In the genomic region with DNA sequence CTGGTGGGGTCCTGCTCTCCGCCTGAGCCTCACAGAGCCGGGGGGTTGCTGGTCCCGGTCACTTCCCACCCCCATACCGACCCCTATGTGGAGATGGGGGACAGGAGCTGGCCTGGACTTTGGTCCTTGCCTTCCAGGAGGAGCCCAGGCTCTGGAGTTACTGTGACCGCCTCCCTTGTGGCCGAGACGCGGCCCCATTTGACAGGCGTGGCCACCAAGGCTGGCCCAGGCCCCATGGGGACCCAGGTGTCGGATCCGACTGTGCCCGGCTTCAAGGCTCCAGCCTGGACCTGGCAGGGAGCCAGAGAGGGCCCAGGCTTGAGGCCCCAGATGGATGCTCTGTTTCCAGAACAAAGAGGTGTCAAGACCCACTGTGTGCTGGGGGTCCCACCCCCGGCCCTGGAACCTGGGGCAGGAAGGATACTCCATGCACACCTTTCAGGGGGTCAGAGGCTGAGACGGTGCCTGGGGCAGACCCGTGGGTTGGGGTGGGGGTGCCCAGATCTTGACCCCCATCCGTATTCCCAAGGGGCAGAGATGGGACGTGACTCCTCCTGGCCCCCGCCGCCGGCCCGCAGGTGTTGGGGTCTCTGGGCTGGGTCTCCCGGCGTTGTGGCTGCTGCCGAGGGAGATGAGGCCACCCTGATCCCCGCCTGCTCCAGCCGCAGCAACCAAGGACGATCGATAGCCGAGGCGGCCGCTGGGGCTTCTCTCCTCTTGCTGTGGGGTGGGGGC, we compare ENCODE assay signal across 19 cellular contexts. TPM values are rescaled to one million over a fixed set of nuclear protein-coding genes. Genes with fewer than 3 reads are reported as not detected.
A peak's percentile ranks its signal among the peaks of the same experiment; 100 is the strongest.
DNase-seq lines count a peak whose midpoint lies in the region; ATAC-seq and TF ChIP-seq lines count a peak whose summit lies in the region.
"Had no signal": no experiment of that assay in that cellular context is flagged by ENCODE, and none has a peak within 500 bp of the region (broad histone marks: within the 10 kb centered on the region; RNA-seq: fewer than 3 reads in every experiment).

No MANE protein-coding gene starts in this region.

- H3K4me1 ChIP-seq in osteoblast (ENCODE audit: insufficient read depth, low read length) = no peaks in the 10 kb centered on the region

- H3K36me3 ChIP-seq in H7 (replicated peaks; ENCODE audit: control insufficient read depth, insufficient read depth, low read length) = no peaks in the 10 kb centered on the region
- no peaks in the 10 kb centered on the region for H3K36me3 ChIP-seq in osteoblast (ENCODE audit: insufficient read depth, low read length)

- ATAC-seq in SK-N-SH treated with all-trans-retinoic acid at 6 μM for 48 hours = peak; percentile 52
- no peak for ATAC-seq in GM21723 (IDR thresholded peaks at IDR 0.05; ENCODE audit: unreplicated experiment)
- ATAC-seq: GM12878 had no signal

- no peak overlapping the region for H2AFZ ChIP-seq in osteoblast (ENCODE audit: low read length)

- no peak for TF ChIP-seq CTCF in osteoblast (IDR thresholded peaks at IDR 0.05; ENCODE audit: extremely low read depth, low read depth, low read length)

- no peaks in the 10 kb centered on the region for H4K20me1 ChIP-seq in osteoblast (ENCODE audit: insufficient read depth, low read length)

- H3K4me2 ChIP-seq in osteoblast (ENCODE audit: insufficient read depth, low read length) = no peak overlapping the region

- H3K4me3 ChIP-seq in H7 (ENCODE audit: insufficient read depth, low read depth, low read length) (no peak overlapping the region), osteoblast (ENCODE audit: insufficient read depth, low read length) (no peak overlapping the region)
- H3K4me3 ChIP-seq: GM12878 had no signal

- no peak overlapping the region for H3K27ac ChIP-seq in osteoblast (ENCODE audit: low read depth, low read length)

- no peaks in the 10 kb centered on the region for H3K79me2 ChIP-seq in osteoblast (ENCODE audit: insufficient read depth, low read length)

- DNase-seq in COLO668 (lab: John Stamatoyannopoulos, UW; ENCODE audit: unreplicated experiment) (peak; percentile 6), H7 (peak; percentile 62), osteoblast (ENCODE audit: insufficient read length, low spot score, missing footprints) (peak; percentile 71), amniotic stem cell (lab: John Stamatoyannopoulos, UW) (no peak), putamen (ENCODE audit: low spot score) (no peak), amygdala (lab: John Stamatoyannopoulos, UW) (no peak)
- DNase-seq: ACHN, DMS53, EL, NCI-H1694 treated with DMSO at 0.1 percent for 48 hours, SHP77 treated with DMSO at 0.1 percent for 48 hours had no signal

- H3K27me3 ChIP-seq in H7 (ENCODE audit: control insufficient read depth, insufficient read depth, low read length) = peaks cover 2% of the 10 kb centered on the region
- H3K27me3 ChIP-seq in osteoblast (ENCODE audit: insufficient read depth, low read length) = peaks cover 22% of the 10 kb centered on the region

- peaks cover 1% of the 10 kb centered on the region for H3K9me3 ChIP-seq in osteoblast (ENCODE audit: low read depth, low read length)

TF ChIP-seq in SK-N-SH treated with all-trans-retinoic acid at 6 μM for 48 hours, 23 proteins besides CTCF, POLR2A, EP300 and RAD21:
- TF ChIP-seq CSRNP3 (CRISPR knock-in tag; IDR thresholded peaks at IDR 0.05) (no peak), SNAI2 (CRISPR knock-in tag; IDR thresholded peaks at IDR 0.05) (no peak), ZNF70 (CRISPR knock-in tag; IDR thresholded peaks at IDR 0.05) (no peak), CSDC2 (CRISPR knock-in tag; IDR thresholded peaks at IDR 0.05) (no peak)
- TF ChIP-seq, protein P1, sequence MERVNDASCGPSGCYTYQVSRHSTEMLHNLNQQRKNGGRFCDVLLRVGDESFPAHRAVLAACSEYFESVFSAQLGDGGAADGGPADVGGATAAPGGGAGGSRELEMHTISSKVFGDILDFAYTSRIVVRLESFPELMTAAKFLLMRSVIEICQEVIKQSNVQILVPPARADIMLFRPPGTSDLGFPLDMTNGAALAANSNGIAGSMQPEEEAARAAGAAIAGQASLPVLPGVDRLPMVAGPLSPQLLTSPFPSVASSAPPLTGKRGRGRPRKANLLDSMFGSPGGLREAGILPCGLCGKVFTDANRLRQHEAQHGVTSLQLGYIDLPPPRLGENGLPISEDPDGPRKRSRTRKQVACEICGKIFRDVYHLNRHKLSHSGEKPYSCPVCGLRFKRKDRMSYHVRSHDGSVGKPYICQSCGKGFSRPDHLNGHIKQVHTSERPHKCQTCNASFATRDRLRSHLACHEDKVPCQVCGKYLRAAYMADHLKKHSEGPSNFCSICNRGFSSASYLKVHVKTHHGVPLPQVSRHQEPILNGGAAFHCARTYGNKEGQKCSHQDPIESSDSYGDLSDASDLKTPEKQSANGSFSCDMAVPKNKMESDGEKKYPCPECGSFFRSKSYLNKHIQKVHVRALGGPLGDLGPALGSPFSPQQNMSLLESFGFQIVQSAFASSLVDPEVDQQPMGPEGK (CRISPR knock-in tag; IDR thresholded peaks at IDR 0.05; ENCODE audit: borderline replicate concordance) = no peak

RNA-seq across cellular contexts. Expression of gene TCF3, which starts 47.8 kb away (rescaled TPM):
- 277 and 293 TPM in 2 replicates for total RNA-seq in H7 (2014; rRNA removed; shearing (Covaris generic))
- 46.6 and 55.0 TPM in 2 replicates for total RNA-seq in osteoblast

RNA-seq across cellular contexts. Expression of gene ONECUT3, which starts 53.1 kb away (rescaled TPM):
- not detected in 2 replicates for total RNA-seq in H7 (2014; rRNA removed; shearing (Covaris generic))
- not detected in 2 replicates for total RNA-seq in osteoblast
- total RNA-seq: GM12878; HT-29; NCI-H460; OCI-LY7; RPMI7951; T-helper 1 cell treated with Interleukin-12 subunit alpha and Interleukin-12 subunit beta and Interleukin-4 antibody, amounts not matched to agents 30 ng/mL and 1 ng/mL, for 36 hours had no signal

Comparison
In these comparisons a context has a peak if more than half of its experiments do, and no peak if none do; other contexts are left out.
1. DNase-seq: peak in COLO668 (single experiment), H7 (single experiment) and osteoblast (single experiment); none in amniotic stem cell (single experiment), putamen (single experiment) and amygdala (0 of 56).